8 cellular contexts compared by ENCODE assay signal in the genomic region with DNA sequence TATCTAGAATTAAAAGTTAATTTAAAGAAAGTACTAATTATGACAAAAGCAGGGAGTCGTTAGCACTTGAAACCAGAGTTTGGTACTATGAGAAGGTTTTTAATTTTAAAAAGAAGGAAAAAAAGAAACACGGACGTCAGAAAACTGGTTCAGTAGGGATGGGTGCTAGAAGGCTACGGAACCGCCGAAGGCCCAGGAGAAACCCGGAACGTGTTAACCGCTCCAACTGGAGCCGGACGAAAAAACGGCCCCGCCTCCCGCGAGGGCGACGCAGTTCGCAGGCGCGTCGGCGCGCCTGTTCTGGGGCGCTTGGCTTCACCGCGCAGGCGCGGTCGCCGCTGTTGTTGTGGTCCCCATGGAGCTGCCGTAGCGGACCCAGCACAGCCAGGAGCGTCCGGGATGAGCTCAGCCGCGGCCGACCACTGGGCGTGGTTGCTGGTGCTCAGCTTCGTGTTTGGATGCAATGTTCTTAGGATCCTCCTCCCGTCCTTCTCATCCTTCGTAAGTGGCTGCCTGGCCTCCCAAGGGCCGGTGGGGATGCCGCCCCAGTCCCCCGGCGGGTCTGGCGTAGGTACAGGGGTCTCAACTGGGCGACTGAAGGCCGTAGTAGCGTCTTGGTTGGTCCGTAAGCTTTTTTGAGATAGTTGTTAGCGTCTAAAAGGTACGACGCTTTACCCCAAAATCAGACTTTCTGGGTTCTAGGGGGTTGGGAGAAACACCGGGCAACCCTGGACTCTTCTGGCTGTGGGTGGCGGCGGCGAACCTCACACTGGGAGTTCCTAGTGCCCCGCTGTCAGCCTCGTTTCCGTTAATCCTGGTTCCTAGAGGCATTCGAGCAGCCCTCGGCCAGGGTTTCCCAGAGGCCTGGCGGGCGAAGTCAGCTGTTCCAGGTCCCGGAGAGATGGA.
DNase-seq lines count a peak whose midpoint lies in the region; ATAC-seq and TF ChIP-seq lines count a peak whose summit lies in the region.

No MANE protein-coding gene starts in this region.

- peaks cover 11% of the 10 kb centered on the region for H3K4me1 ChIP-seq in iPS-15b (ENCODE audit: control insufficient read depth, insufficient read depth, low read length)

- in situ Hi-C loops in brain microvascular endothelial cell (cut with HindIII; ENCODE audit: low pct_ligation_motif_present, low sequenced_read_pairs): no loop called here

- H3K36me3 ChIP-seq in brain microvascular endothelial cell (replicated peaks): no peaks in the 10 kb centered on the region
- H3K36me3 ChIP-seq in iPS-15b (ENCODE audit: control insufficient read depth, insufficient read depth, low read length): no peaks in the 10 kb centered on the region

- H3K27me3 ChIP-seq in brain microvascular endothelial cell (replicated peaks): no peaks in the 10 kb centered on the region
- H3K27me3 ChIP-seq in iPS-15b (ENCODE audit: control insufficient read depth, insufficient read depth, low read length): no peaks in the 10 kb centered on the region

- no peaks in the 10 kb centered on the region for H3K9me3 ChIP-seq in iPS-15b (ENCODE audit: control insufficient read depth, insufficient read depth, low read length)

- peak; percentile 73 for DNase-seq in 8988T
- DNase-seq in NCI-H2107 treated with DMSO at 0.1 percent for 48 hours (lab: John Stamatoyannopoulos, UW; ENCODE audit: unreplicated experiment): peak; percentile 64
- DNase-seq in UCSD-AML1 (lab: John Stamatoyannopoulos, UW; ENCODE audit: unreplicated experiment): peak; percentile 96
- peak; percentile 98 for DNase-seq in brain microvascular endothelial cell
- peak; percentile 89 for DNase-seq in skeletal muscle cell (ENCODE audit: low read depth)

- H3K27ac ChIP-seq in brain microvascular endothelial cell: peak overlapping the region; percentile 87

- ATAC-seq in GM18858 (IDR thresholded peaks at IDR 0.05; ENCODE audit: unreplicated experiment) (peak; percentile 98), HG03066 (IDR thresholded peaks at IDR 0.05; ENCODE audit: low read depth, unreplicated experiment) (peak; percentile 97)

- TF ChIP-seq CTCF in brain microvascular endothelial cell (IDR thresholded peaks at IDR 0.05; ENCODE audit: low read depth, low read length, missing control alignments): no peak

- H3K9ac ChIP-seq in iPS-15b (ENCODE audit: low read depth, low read length): peak overlapping the region; percentile 1

- peak overlapping the region; percentile 82 for H3K4me3 ChIP-seq in brain microvascular endothelial cell (ENCODE audit: low read depth, low read length)
- peak overlapping the region; percentile 96 for H3K4me3 ChIP-seq in iPS-15b (ENCODE audit: low read depth, low read length)
- H3K4me3 ChIP-seq in skeletal muscle cell (ENCODE audit: low read depth, low read length): peak overlapping the region; percentile 87

Comparison
In these comparisons a context has a peak if more than half of its experiments do, and no peak if none do; other contexts are left out.
1. Peak in every context shown above with its lines: DNase-seq, ATAC-seq, H3K4me3 ChIP-seq and H3K27ac ChIP-seq.